Comparison of ENCODE assay signal across 8 cellular contexts in the genomic region with DNA sequence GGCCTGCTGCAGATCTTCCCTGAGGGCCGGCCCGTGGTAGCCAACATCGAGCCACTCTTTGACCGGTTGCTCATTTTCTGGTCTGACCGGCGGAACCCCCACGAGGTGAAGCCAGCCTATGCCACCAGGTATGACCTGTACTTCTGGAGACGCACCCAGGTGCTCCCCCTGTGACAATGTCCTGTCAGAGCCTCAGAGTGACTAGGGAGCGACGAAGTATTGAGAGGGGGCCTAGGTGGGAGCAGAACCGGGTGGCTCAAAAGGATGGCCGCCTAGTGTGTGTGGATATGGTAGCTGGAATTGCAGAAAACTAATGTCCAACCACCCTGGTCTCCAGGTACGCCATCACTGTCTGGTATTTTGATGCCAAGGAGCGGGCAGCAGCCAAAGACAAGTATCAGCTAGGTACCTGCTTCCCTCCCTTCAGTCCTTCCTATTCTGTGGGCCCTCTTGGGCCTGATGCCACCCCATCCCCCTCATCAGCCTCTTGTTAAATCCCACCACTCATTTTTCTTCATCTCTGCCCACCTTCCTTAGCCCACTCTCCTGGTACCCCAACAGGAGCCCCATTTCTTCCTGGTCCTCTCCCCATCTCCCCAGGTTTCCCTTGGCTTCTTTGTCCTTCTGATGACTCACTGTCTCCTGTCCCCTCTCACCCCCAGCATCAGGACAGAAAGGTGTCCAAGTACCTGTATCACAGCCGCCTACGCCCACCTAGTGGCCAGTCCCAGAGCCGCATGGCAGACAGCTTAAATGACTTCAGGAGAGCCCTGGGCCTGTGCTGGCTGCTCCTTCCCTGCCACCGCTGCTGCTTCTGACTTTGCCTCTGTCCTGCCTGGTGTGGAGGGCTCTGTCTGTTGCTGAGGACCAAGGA. TPM values are rescaled to one million over a fixed set of nuclear protein-coding genes. Genes with fewer than 3 reads are reported as not detected.
DNase-seq lines count a peak whose midpoint lies in the region; ATAC-seq, FAIRE-seq and TF ChIP-seq lines count a peak whose summit lies in the region.

No MANE protein-coding gene starts in this region.

- no peak overlapping the region for H3K4me3 ChIP-seq in HUES64 (ENCODE audit: low read length)
- H3K4me3 ChIP-seq in bronchial epithelial cell (ENCODE audit: low read depth, low read length): no peak overlapping the region

- 79% methylated on average over 18 of the region's 18 CpGs for WGBS in HUES64

- peak overlapping the region; percentile 79 to 98 (median 90) for H3K4me3 Mint-ChIP-seq in naive thymus-derived CD8-positive, alpha-beta T cell

- H3K4me1 ChIP-seq in HUES64 (ENCODE audit: insufficient read depth, low read length): peaks cover 19% of the 10 kb centered on the region

- H3K4me1 Mint-ChIP-seq in naive thymus-derived CD8-positive, alpha-beta T cell: peaks cover 54 to 90% (median 87%) of the 10 kb centered on the region in 4 donors

- FAIRE-seq in bronchial epithelial cell (lab: Jason Lieb, UNC): no peak

- POLR2A ChIA-PET in naive thymus-derived CD8-positive, alpha-beta T cell (lab: Charles Lee): interaction anchor here (0.5 to 17.6 kb wide), 17 partner anchors 9 to 501 kb away, joined by 3 to 301 read pairs (median 4); partner anchors contain the start of genes ACTMAP, COQ8B, EGLN2 and ITPKC

- no peaks in the 10 kb centered on the region for H3K27me3 Mint-ChIP-seq in naive thymus-derived CD8-positive, alpha-beta T cell

- H3K36me3 Mint-ChIP-seq in naive thymus-derived CD8-positive, alpha-beta T cell: peaks cover 0 to 20% (median 12%) of the 10 kb centered on the region in 3 donors

- DNase-seq in COLO668 (lab: John Stamatoyannopoulos, UW; ENCODE audit: unreplicated experiment) (peak; percentile 25), bronchial epithelial cell (ENCODE audit: low read depth) (no peak), DMS153 treated with DMSO at 0.1 percent for 48 hours (lab: John Stamatoyannopoulos, UW; ENCODE audit: unreplicated experiment) (no peak), HCEC 1CT (no peak), NK-92 (lab: John Stamatoyannopoulos, UW; ENCODE audit: unreplicated experiment) (no peak)
- DNase-seq in naive thymus-derived CD8-positive, alpha-beta T cell: peak in 1 of 10 donors; percentile 63

- no peaks in the 10 kb centered on the region for H3K9me3 Mint-ChIP-seq in naive thymus-derived CD8-positive, alpha-beta T cell

- no peak overlapping the region for H3K9ac ChIP-seq in HUES64 (ENCODE audit: low read depth, low read length)

- peaks cover 52% of the 10 kb centered on the region for H3K36me3 ChIP-seq in HUES64 (ENCODE audit: insufficient read depth, low read length)
- peaks cover 16% of the 10 kb centered on the region for H3K36me3 ChIP-seq in bronchial epithelial cell (ENCODE audit: control insufficient read depth, insufficient read depth, low read length)

- H3K27ac ChIP-seq in HUES64 (ENCODE audit: low read depth, low read length): 0 out of 2 replicates have a peak overlapping the region, but pooled peaks have one; percentile 22

- H3K27ac Mint-ChIP-seq in naive thymus-derived CD8-positive, alpha-beta T cell: peak overlapping the region; percentile 98 to 100 (median 100)

- peaks cover 9% of the 10 kb centered on the region for H3K27me3 ChIP-seq in HUES64 (ENCODE audit: insufficient read depth, low read length)
- H3K27me3 ChIP-seq in bronchial epithelial cell (ENCODE audit: control insufficient read depth, insufficient read depth, low read length): no peaks in the 10 kb centered on the region

- no peaks in the 10 kb centered on the region for H3K9me3 ChIP-seq in HUES64 (ENCODE audit: insufficient read depth, low read depth, low read length)

- peak; percentile 47 for TF ChIP-seq CTCF in bronchial epithelial cell (IDR thresholded peaks at IDR 0.05; ENCODE audit: insufficient read depth, low read length, severe bottlenecking)

- ATAC-seq in naive thymus-derived CD8-positive, alpha-beta T cell: no peak
- ATAC-seq in GM19395 (IDR thresholded peaks at IDR 0.05; ENCODE audit: unreplicated experiment): no peak

RNA-seq across cellular contexts. Expression of gene EGLN2, which starts 8.4 kb away (rescaled TPM):
- polyA plus RNA-seq in HUES64 (2013, experiment 1 of 2): 65.0 TPM
- polyA plus RNA-seq in HUES64 (2013, experiment 2 of 2): 63.3 TPM
- 86.1 and 91.1 TPM in 2 replicates for total RNA-seq in bronchial epithelial cell
- total RNA-seq in naive thymus-derived CD8-positive, alpha-beta T cell: 100 to 1,000 TPM; 233 to 243 TPM
- 100 to 1,000 TPM; 104 to 214 (median 153) TPM for polyA plus RNA-seq in naive thymus-derived CD8-positive, alpha-beta T cell

RNA-seq across cellular contexts. Expression of gene RAB4B, which starts 29.3 kb away (rescaled TPM):
- 17.6 TPM for polyA plus RNA-seq in HUES64 (2013, experiment 1 of 2)
- 19.7 TPM for polyA plus RNA-seq in HUES64 (2013, experiment 2 of 2)
- total RNA-seq in bronchial epithelial cell: 7.9 and 9.2 TPM in 2 replicates
- 10 to 100 TPM; 47.3 to 48.6 TPM for total RNA-seq in naive thymus-derived CD8-positive, alpha-beta T cell
- 10 to 100 TPM; 76.4 to 87.2 (median 87.1) TPM for polyA plus RNA-seq in naive thymus-derived CD8-positive, alpha-beta T cell

RNA-seq across cellular contexts. Expression of gene MIA, which starts 32.1 kb away (rescaled TPM):
- polyA plus RNA-seq in HUES64 (2013, experiment 1 of 2): not detected
- not detected for polyA plus RNA-seq in HUES64 (2013, experiment 2 of 2)
- total RNA-seq in bronchial epithelial cell: 0.26 and 1.6 TPM in 2 replicates
- total RNA-seq in naive thymus-derived CD8-positive, alpha-beta T cell: 1 to 10 TPM in 1 of 2 experiments, not detected in 1; 2.2 TPM
- polyA plus RNA-seq in naive thymus-derived CD8-positive, alpha-beta T cell: not detected

RNA-seq across cellular contexts. Expression of gene CYP2A6, which starts 42.9 kb away (rescaled TPM):
- polyA plus RNA-seq in HUES64 (2013, experiment 1 of 2): not detected
- polyA plus RNA-seq in HUES64 (2013, experiment 2 of 2): not detected
- total RNA-seq in bronchial epithelial cell: not detected in 2 replicates
- total RNA-seq in naive thymus-derived CD8-positive, alpha-beta T cell: not detected
- not detected for polyA plus RNA-seq in naive thymus-derived CD8-positive, alpha-beta T cell

RNA-seq across cellular contexts. Expression of gene SNRPA, which starts 56.4 kb away (rescaled TPM):
- polyA plus RNA-seq in HUES64 (2013, experiment 1 of 2): 157 TPM
- polyA plus RNA-seq in HUES64 (2013, experiment 2 of 2): 183 TPM
- total RNA-seq in bronchial epithelial cell: 19.5 and 30.3 TPM in 2 replicates
- total RNA-seq in naive thymus-derived CD8-positive, alpha-beta T cell: 10 to 100 TPM; 64.1 to 68.2 TPM
- 10 to 100 TPM; 45.9 to 62.3 (median 60.4) TPM for polyA plus RNA-seq in naive thymus-derived CD8-positive, alpha-beta T cell
